19 cellular contexts compared by ENCODE assay signal in genomic region chr1:60920561-60920960, GRCh38.
DNase-seq lines count a peak whose midpoint lies in the region; ATAC-seq and TF ChIP-seq lines count a peak whose summit lies in the region.
"Had no signal": no experiment of that assay in that cellular context is flagged by ENCODE, and none has a peak within 500 bp of the region (broad histone marks: within the 10 kb centered on the region; RNA-seq: fewer than 3 reads in every experiment).

No MANE protein-coding gene starts in this region.

- DNase-seq in A673 (ENCODE audit: low spot score) (peak; percentile 17), NCI-H82 treated with DMSO at 0.1 percent for 48 hours (lab: John Stamatoyannopoulos, UW; ENCODE audit: unreplicated experiment) (peak; percentile 96), endodermal cell (peak; percentile 59), occipital lobe (lab: John Stamatoyannopoulos, UW) (no peak), foreskin melanocyte (no peak)
- no peak for DNase-seq in activated CD4-positive, alpha-beta T cell treated with anti-CD3 and anti-CD28 coated beads, Interleukin-2, amount 50 U/mL, for 48 hours
- DNase-seq: ACHN; AML-193; C1 segment of cervical spinal cord; CD4-positive, alpha-beta memory T cell; COR-L47; DMS153; DND-41; GM23248; H9 had no signal

- peaks cover 58% of the 10 kb centered on the region for H3K4me1 Mint-ChIP-seq in dendritic cell treated with granulocyte-macrophage colony-stimulating factor and Interleukin-4, amounts not matched to agents 40 ng/mL and 50 ng/mL, for 4 days (ENCODE audit: low read depth)
- H3K4me1 Mint-ChIP-seq in endodermal cell = peaks cover 36% of the 10 kb centered on the region
- H3K4me1 Mint-ChIP-seq: CD4-positive, alpha-beta memory T cell had no signal

- 67 to 72% methylated on average over 1 to 2 of the region's 2 CpGs for WGBS in endodermal cell (ENCODE audit: insufficient coverage in 1 of 2, insufficient read length in 1 of 2), 2 experiments

- H3K9me3 Mint-ChIP-seq in dendritic cell treated with granulocyte-macrophage colony-stimulating factor and Interleukin-4, amounts not matched to agents 40 ng/mL and 50 ng/mL, for 4 days = no peaks in the 10 kb centered on the region
- no peaks in the 10 kb centered on the region for H3K9me3 Mint-ChIP-seq in endodermal cell
- H3K9me3 Mint-ChIP-seq: CD4-positive, alpha-beta memory T cell had no signal

- no peaks in the 10 kb centered on the region for H3K9me3 ChIP-seq in A673 (ENCODE audit: low read depth, low read length, poor library complexity, severe bottlenecking)
- H3K9me3 ChIP-seq in endodermal cell (ENCODE audit: control insufficient read depth, low read length) = no peaks in the 10 kb centered on the region

- BruUV-seq in A673 (replicated peaks; lab: Mats Ljungman, UMichigan) = no TSS peak

- H3K9ac ChIP-seq in endodermal cell (ENCODE audit: extremely low read depth, low read length, poor library complexity, severe bottlenecking) = no peak overlapping the region
- H3K9ac ChIP-seq: GM23248 had no signal

- no peaks in the 10 kb centered on the region for H3K27me3 Mint-ChIP-seq in dendritic cell treated with granulocyte-macrophage colony-stimulating factor and Interleukin-4, amounts not matched to agents 40 ng/mL and 50 ng/mL, for 4 days
- peaks cover 10% of the 10 kb centered on the region for H3K27me3 Mint-ChIP-seq in endodermal cell (ENCODE audit: insufficient read depth)

- H3K4me1 ChIP-seq in A673 (ENCODE audit: insufficient read depth, low read length, poor library complexity, severe bottlenecking) (peaks cover 4% of the 10 kb centered on the region), endodermal cell (ENCODE audit: control insufficient read depth, insufficient read depth, low read length) (peaks cover 8% of the 10 kb centered on the region)

- no peaks in the 10 kb centered on the region for H3K36me3 ChIP-seq in A673 (ENCODE audit: insufficient read depth, low read length, poor library complexity, severe bottlenecking)
- no peaks in the 10 kb centered on the region for H3K36me3 ChIP-seq in endodermal cell (ENCODE audit: control insufficient read depth, insufficient read depth, low read length)

- H3K27ac Mint-ChIP-seq in dendritic cell treated with granulocyte-macrophage colony-stimulating factor and Interleukin-4, amounts not matched to agents 40 ng/mL and 50 ng/mL, for 4 days = peak overlapping the region; percentile 37
- peak overlapping the region; percentile 78 for H3K27ac Mint-ChIP-seq in endodermal cell
- H3K27ac Mint-ChIP-seq: CD4-positive, alpha-beta memory T cell had no signal

- H3K4me3 Mint-ChIP-seq in dendritic cell treated with granulocyte-macrophage colony-stimulating factor and Interleukin-4, amounts not matched to agents 40 ng/mL and 50 ng/mL, for 4 days = no peak overlapping the region
- no peak overlapping the region for H3K4me3 Mint-ChIP-seq in endodermal cell
- H3K4me3 Mint-ChIP-seq: CD4-positive, alpha-beta memory T cell; H9 had no signal

- H3K36me3 Mint-ChIP-seq in dendritic cell treated with granulocyte-macrophage colony-stimulating factor and Interleukin-4, amounts not matched to agents 40 ng/mL and 50 ng/mL, for 4 days (ENCODE audit: low read depth) = no peaks in the 10 kb centered on the region
- no peaks in the 10 kb centered on the region for H3K36me3 Mint-ChIP-seq in endodermal cell (ENCODE audit: low read depth)
- H3K36me3 Mint-ChIP-seq: CD4-positive, alpha-beta memory T cell had no signal

- CTCF ChIA-PET in A673 (lab: Charles Lee) = interaction anchor here (0.6 kb wide), 2 partner anchors 21 to 851 kb away, joined by 5 to 16 read pairs; no protein-coding TSS in a partner anchor

- no peaks in the 10 kb centered on the region for H3K27me3 ChIP-seq in A673 (replicated peaks; ENCODE audit: insufficient read depth, low read depth, low read length, poor library complexity)
- peaks cover 13% of the 10 kb centered on the region for H3K27me3 ChIP-seq in endodermal cell (ENCODE audit: control insufficient read depth, insufficient read depth, low read length, poor library complexity, severe bottlenecking)

- H3K27ac ChIP-seq in A673 (ENCODE audit: low read depth, low read length, poor library complexity, severe bottlenecking) (no peak overlapping the region), endodermal cell (ENCODE audit: low read depth, low read length) (no peak overlapping the region)
- H3K27ac ChIP-seq: 22Rv1, GM23248 had no signal

- ATAC-seq in HG02981 (IDR thresholded peaks at IDR 0.05; ENCODE audit: unreplicated experiment) = no peak
- ATAC-seq: HCT116 had no signal

- intact Hi-C loops in A673 (cut with micrococcal nuclease; ENCODE audit: unreplicated experiment) = no loop called here
- intact Hi-C loops in dendritic cell treated with granulocyte-macrophage colony-stimulating factor and Interleukin-4, amounts not matched to agents 40 ng/mL and 50 ng/mL, for 4 days (cut with micrococcal nuclease) = no loop called here

- TF ChIP-seq CTCF in A673 (conservative IDR thresholded peaks at IDR 0.05; ENCODE audit: low read depth, low read length) (no peak), endodermal cell (conservative IDR thresholded peaks at IDR 0.05) (no peak)

- POLR2A ChIA-PET in A673 (lab: Charles Lee; ENCODE audit: low non-redundant PET) = no interaction called here

- H3K4me3 ChIP-seq in A673 (ENCODE audit: low read depth, low read length, poor library complexity, severe bottlenecking) (no peak overlapping the region), endodermal cell (ENCODE audit: low read length) (no peak overlapping the region)
- H3K4me3 ChIP-seq: GM23248 had no signal

Comparison
In these comparisons a context has a peak if more than half of its experiments do, and no peak if none do; other contexts are left out.
1. DNase-seq: peak in A673 (single experiment), NCI-H82 treated with DMSO at 0.1 percent for 48 hours (single experiment) and endodermal cell (single experiment); none in activated CD4-positive, alpha-beta T cell treated with anti-CD3 and anti-CD28 coated beads, Interleukin-2, amount 50 U/mL, for 48 hours (0 of 2), occipital lobe (single experiment) and foreskin melanocyte (single experiment).